In the genomic region with DNA sequence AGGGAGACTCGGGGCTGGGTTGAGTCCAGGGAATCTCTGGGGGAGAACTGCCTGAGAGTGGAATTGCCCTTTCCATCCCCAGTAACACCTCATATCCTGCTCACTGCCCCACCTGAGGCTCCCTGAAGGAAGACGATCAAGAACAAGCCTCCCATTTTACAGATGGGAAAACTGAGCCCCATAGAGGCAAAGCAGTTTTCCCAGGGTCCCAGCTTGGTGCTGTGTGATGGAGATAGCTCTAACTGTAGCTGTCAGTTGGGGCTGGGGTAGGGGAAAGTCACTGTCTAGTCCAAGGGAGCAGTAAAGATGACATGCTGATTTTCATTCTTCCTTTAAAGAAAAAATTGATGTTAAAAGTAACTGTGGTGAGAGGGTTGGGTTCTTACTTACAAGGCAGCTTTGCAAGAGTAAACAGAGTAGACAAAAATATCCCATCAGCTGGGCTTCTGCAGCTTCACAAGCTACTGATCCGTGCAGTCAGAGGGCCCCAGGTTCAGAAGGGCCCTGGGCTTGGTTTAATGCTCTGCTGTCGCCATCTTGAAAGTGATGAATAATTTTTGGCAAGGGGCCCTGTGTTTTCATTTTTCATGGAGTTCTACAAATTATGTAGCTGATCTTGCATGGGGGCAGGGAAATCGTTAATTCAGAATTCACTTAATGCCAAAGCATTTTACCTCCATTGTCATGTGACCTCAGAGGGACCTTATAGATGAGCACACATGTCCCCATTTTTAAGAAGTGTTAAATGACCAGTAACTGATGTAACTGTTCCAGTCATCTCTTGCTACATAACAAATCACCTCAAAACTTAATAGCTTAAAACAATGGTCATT, we compare ENCODE assay signal across 10 cellular contexts. TPM values are rescaled to one million over a fixed set of nuclear protein-coding genes. Genes with fewer than 3 reads are reported as not detected.
DNase-seq lines count a peak whose midpoint lies in the region; ATAC-seq, FAIRE-seq and TF ChIP-seq lines count a peak whose summit lies in the region.
"Had no signal": no experiment of that assay in that cellular context is flagged by ENCODE, and none has a peak within 500 bp of the region (broad histone marks: within the 10 kb centered on the region; RNA-seq: fewer than 3 reads in every experiment).

No MANE protein-coding gene starts in this region.

- H3K4me2 ChIP-seq in H1 (ENCODE audit: insufficient read depth in 1 of 2, low read depth in 2 of 2, low read length in 2 of 2) = no peak overlapping the region
- no peak overlapping the region for H3K4me2 ChIP-seq in mesendoderm (ENCODE audit: low read length)

- no peak overlapping the region for H2AFZ ChIP-seq in H1 (ENCODE audit: low read length)

- peaks cover 88% of the 10 kb centered on the region for H3K4me1 Mint-ChIP-seq in activated CD4-positive, alpha-beta T cell treated with anti-CD3 and anti-CD28 coated beads, Interleukin-2, amount 10 ng/mL, durations not matched to agents 7 days and 5 days
- H3K4me1 Mint-ChIP-seq in stimulated activated effector memory CD8-positive, alpha-beta T cell treated with anti-CD3 and anti-CD28 coated beads, Interleukin-12 subunit alpha, Interleukin-12 subunit beta, amount 100 ng/mL, for 72 hours = peaks cover 84% of the 10 kb centered on the region

- H4K8ac ChIP-seq in H1 (ENCODE audit: extremely low read depth, insufficient read depth, low read length) = no peak overlapping the region
- no peak overlapping the region for H4K8ac ChIP-seq in mesendoderm (ENCODE audit: low read depth, low read length)

- H2BK5ac ChIP-seq in H1 (ENCODE audit: low read depth, low read length) (no peak overlapping the region), mesendoderm (ENCODE audit: low read length) (no peak overlapping the region)

- DNase-seq in activated CD4-positive, alpha-beta T cell treated with anti-CD3 and anti-CD28 coated beads, Interleukin-2, amount 10 ng/mL, durations not matched to agents 7 days and 5 days = no peak
- no peak for DNase-seq in activated CD4-positive, alpha-beta T cell treated with anti-CD3 and anti-CD28 coated beads, Interleukin-2, amount 50 U/mL, for 48 hours
- peak; percentile 88 for DNase-seq in NAMALWA (ENCODE audit: low spot score)
- no peak for DNase-seq in H1 (ENCODE audit: low read depth in 1 of 2, low spot score in 2 of 2)
- DNase-seq in stimulated activated effector memory CD8-positive, alpha-beta T cell treated with anti-CD3 and anti-CD28 coated beads, Interleukin-12 subunit alpha, Interleukin-12 subunit beta, amount 100 ng/mL, for 72 hours (ENCODE audit: low spot score in 2 of 2) = no peak
- DNase-seq in NCI-H1694 (lab: John Stamatoyannopoulos, UW) = no peak
- no peak for DNase-seq in kidney glomerular epithelial cell (lab: John Stamatoyannopoulos, UW)
- no peak for DNase-seq in mesendoderm
- DNase-seq: stimulated activated CD4-positive, alpha-beta T cell treated with anti-CD3 and anti-CD28 coated beads, Interleukin-1b, Interleukin-23, amount 100 ng/mL, for 48 hours; tibial artery had no signal

- no peaks in the 10 kb centered on the region for H4K20me1 ChIP-seq in H1 (replicated peaks in 1 of 2; ENCODE audit: control insufficient read depth in 1 of 2, insufficient read depth in 2 of 2, low read length in 2 of 2)

- peak overlapping the region; percentile 99 for H3K27ac Mint-ChIP-seq in activated CD4-positive, alpha-beta T cell treated with anti-CD3 and anti-CD28 coated beads, Interleukin-2, amount 10 ng/mL, durations not matched to agents 7 days and 5 days
- peak overlapping the region; percentile 90 for H3K27ac Mint-ChIP-seq in stimulated activated effector memory CD8-positive, alpha-beta T cell treated with anti-CD3 and anti-CD28 coated beads, Interleukin-12 subunit alpha, Interleukin-12 subunit beta, amount 100 ng/mL, for 72 hours

- H2AK5ac ChIP-seq in H1 (ENCODE audit: low read depth, low read length) (no peak overlapping the region), mesendoderm (ENCODE audit: low read length) (no peak overlapping the region)

- H3K36me3 Mint-ChIP-seq in activated CD4-positive, alpha-beta T cell treated with anti-CD3 and anti-CD28 coated beads, Interleukin-2, amount 10 ng/mL, durations not matched to agents 7 days and 5 days (ENCODE audit: low read depth) = peaks cover 25% of the 10 kb centered on the region
- peaks cover 34% of the 10 kb centered on the region for H3K36me3 Mint-ChIP-seq in stimulated activated effector memory CD8-positive, alpha-beta T cell treated with anti-CD3 and anti-CD28 coated beads, Interleukin-12 subunit alpha, Interleukin-12 subunit beta, amount 100 ng/mL, for 72 hours

- no peak overlapping the region; a peak in 1 of 7 replicates for H3K9ac ChIP-seq in H1 (replicated peaks in 1 of 4; ENCODE audit: extremely low read depth in 1 of 4, low read depth in 3 of 4, low read length in 3 of 4)
- H3K9ac ChIP-seq in mesendoderm (ENCODE audit: low read length) = no peak overlapping the region

- no peak for TF ChIP-seq EP300 in H1 (IDR thresholded peaks at IDR 0.05; ENCODE audit: borderline replicate concordance in 1 of 2, low read depth in 2 of 2, low read length in 2 of 2)

- H2BK120ac ChIP-seq in H1 (replicated peaks; ENCODE audit: low read depth, low read length) (no peak overlapping the region), mesendoderm (ENCODE audit: low read depth, low read length) (no peak overlapping the region)

- no peaks in the 10 kb centered on the region for H3K27me3 Mint-ChIP-seq in activated CD4-positive, alpha-beta T cell treated with anti-CD3 and anti-CD28 coated beads, Interleukin-2, amount 10 ng/mL, durations not matched to agents 7 days and 5 days

- H4K5ac ChIP-seq in H1 (ENCODE audit: insufficient read length, low read depth, low read length) = no peak overlapping the region
- H4K5ac ChIP-seq in mesendoderm (ENCODE audit: low read length) = no peak overlapping the region

- no peak overlapping the region for H2BK20ac ChIP-seq in H1 (ENCODE audit: low read length)

- H3K18ac ChIP-seq in H1 (ENCODE audit: extremely low read depth, low read length) (no peak overlapping the region), mesendoderm (ENCODE audit: low read length) (no peak overlapping the region)

- H3K23me2 ChIP-seq in H1 (ENCODE audit: low read depth, low read length) = no peaks in the 10 kb centered on the region

- H4K91ac ChIP-seq in H1 (replicated peaks; ENCODE audit: insufficient read length, low read length) = no peak overlapping the region

- no peaks in the 10 kb centered on the region; a peak in 1 of 4 replicates for H3K9me3 ChIP-seq in H1 (ENCODE audit: insufficient read depth in 2 of 2, low read depth in 1 of 2, low read length in 1 of 2)

- H3K79me1 ChIP-seq in H1 (ENCODE audit: low read depth, low read length) (no peaks in the 10 kb centered on the region), mesendoderm (ENCODE audit: low read length) (no peaks in the 10 kb centered on the region)

- H3K4ac ChIP-seq in H1 (replicated peaks; ENCODE audit: insufficient read length, low read depth, low read length) = no peak overlapping the region
- no peak overlapping the region for H3K4ac ChIP-seq in mesendoderm (ENCODE audit: low read depth, low read length)

- no peak for TF ChIP-seq POLR2A in H1 (IDR thresholded peaks at IDR 0.05; ENCODE audit: control extremely low read depth in 1 of 2, low read depth in 2 of 2, low read length in 2 of 2)

- H3K79me2 ChIP-seq in H1 (ENCODE audit: control insufficient read depth in 1 of 2, insufficient read depth in 2 of 2, low read length in 2 of 2) = no peaks in the 10 kb centered on the region
- no peaks in the 10 kb centered on the region for H3K79me2 ChIP-seq in mesendoderm (ENCODE audit: control insufficient read depth, insufficient read depth, low read length)

- no peak for TF ChIP-seq RAD21 in H1 (IDR thresholded peaks at IDR 0.05 in 1 of 2, conservative IDR thresholded peaks at IDR 0.05 in 1 of 2; ENCODE audit: low read depth in 2 of 2, low read length in 2 of 2)

- POLR2A ChIA-PET in activated CD4-positive, alpha-beta T cell treated with anti-CD3 and anti-CD28 coated beads, Interleukin-2, amount 10 ng/mL, durations not matched to agents 7 days and 5 days (lab: Charles Lee) = no interaction called here
- POLR2A ChIA-PET in H1 (lab: Charles Lee; ENCODE audit: partially characterized antibody) = no interaction called here

- TF ChIP-seq CTCF in H1 (IDR thresholded peaks at IDR 0.05; ENCODE audit: control extremely low read depth in 1 of 3, insufficient read depth in 1 of 3, low read depth in 1 of 3, low read length in 3 of 3) = no peak

- no peaks in the 10 kb centered on the region for H3K36me3 ChIP-seq in H1 (ENCODE audit: control insufficient read depth in 2 of 4, insufficient read depth in 4 of 4, low read length in 3 of 4)
- H3K36me3 ChIP-seq in mesendoderm (ENCODE audit: control insufficient read depth, insufficient read depth, low read length) = no peaks in the 10 kb centered on the region
- H3K36me3 ChIP-seq: tibial artery had no signal

- H3K23ac ChIP-seq in H1 (ENCODE audit: insufficient read length) = no peak overlapping the region
- no peak overlapping the region for H3K23ac ChIP-seq in mesendoderm (ENCODE audit: low read length)

- H3K4me3 ChIP-seq in H1 (ENCODE audit: extremely low read depth in 1 of 4, insufficient read depth in 2 of 4, low read depth in 3 of 4, low read length in 4 of 4) (no peak overlapping the region), mesendoderm (ENCODE audit: low read length) (no peak overlapping the region)
- H3K4me3 ChIP-seq: tibial artery had no signal

- ATAC-seq in stimulated activated effector memory CD8-positive, alpha-beta T cell treated with anti-CD3 and anti-CD28 coated beads, Interleukin-12 subunit alpha, Interleukin-12 subunit beta, amount 100 ng/mL, for 72 hours = no peak

- H3K14ac ChIP-seq in H1 (ENCODE audit: insufficient read length) = no peak overlapping the region

- H3K9me3 Mint-ChIP-seq in activated CD4-positive, alpha-beta T cell treated with anti-CD3 and anti-CD28 coated beads, Interleukin-2, amount 10 ng/mL, durations not matched to agents 7 days and 5 days = peaks cover 12% of the 10 kb centered on the region
- peaks cover 2% of the 10 kb centered on the region for H3K9me3 Mint-ChIP-seq in stimulated activated effector memory CD8-positive, alpha-beta T cell treated with anti-CD3 and anti-CD28 coated beads, Interleukin-12 subunit alpha, Interleukin-12 subunit beta, amount 100 ng/mL, for 72 hours

- H2BK15ac ChIP-seq in H1 (ENCODE audit: low read length) (no peak overlapping the region), mesendoderm (replicated peaks; ENCODE audit: low read depth) (no peak overlapping the region)

- no peak for FAIRE-seq in H1 (lab: Jason Lieb, UNC)

- H3K27ac ChIP-seq in H1 (ENCODE audit: low read depth, low read length) (no peak overlapping the region), mesendoderm (ENCODE audit: low read depth, low read length) (no peak overlapping the region)
- H3K27ac ChIP-seq: tibial artery had no signal

- H3K56ac ChIP-seq in H1 (replicated peaks; ENCODE audit: insufficient read length, low read depth, low read length) = no peak overlapping the region
- no peak overlapping the region for H3K56ac ChIP-seq in mesendoderm (ENCODE audit: low read length)

- WGBS in H1 (ENCODE audit: extremely low coverage in 1 of 2, insufficient coverage in 1 of 2, insufficient read length in 1 of 2, insufficient replicate concordance in 2 of 2, low coverage in 1 of 2, low lambda C conversion rate in 2 of 2, missing lambda C conversion rate in 1 of 2), 2 experiments = 84% methylated on average over 5 of the region's 5 CpGs; no CpG with 5 or more reads in 1 of the 2 experiments
- WGBS in mesendoderm (ENCODE audit: extremely low coverage, insufficient coverage, low lambda C conversion rate) = no CpG with 5 or more reads among the region's 5 CpGs

- CTCF ChIA-PET in activated CD4-positive, alpha-beta T cell treated with anti-CD3 and anti-CD28 coated beads, Interleukin-2, amount 10 ng/mL, durations not matched to agents 7 days and 5 days (lab: Charles Lee) = interaction anchor here (0.7 to 4.2 kb wide), 12 partner anchors 11 to 285 kb away, joined by 3 to 23 read pairs (median 6); no protein-coding TSS in a partner anchor
- CTCF ChIA-PET in H1 (lab: Charles Lee; ENCODE audit: partially characterized antibody) = interaction anchor here (0.9 to 9.2 kb wide), 8 partner anchors 12 to 94 kb away, joined by 3 to 79 read pairs (median 4); no protein-coding TSS in a partner anchor

- H3K4me1 ChIP-seq in H1 (replicated peaks in 1 of 4; ENCODE audit: control insufficient read depth in 3 of 4, insufficient read depth in 4 of 4, low read length in 3 of 4) (peaks cover 0 to 5% (median 3%) of the 10 kb centered on the region in 4 experiments; a peak in 5 of 7 replicates), mesendoderm (ENCODE audit: control insufficient read depth, low read depth, low read length) (no peaks in the 10 kb centered on the region)

- no peak overlapping the region for H2BK12ac ChIP-seq in H1 (ENCODE audit: low read depth, low read length)

- peaks cover 0 to 2% (median 0%) of the 10 kb centered on the region in 4 experiments; a peak in 1 of 7 replicates for H3K27me3 ChIP-seq in H1 (replicated peaks in 1 of 4; ENCODE audit: control insufficient read depth in 3 of 4, extremely low read depth in 1 of 4, insufficient read depth in 3 of 4, low read length in 3 of 4)
- H3K27me3 ChIP-seq in mesendoderm (ENCODE audit: insufficient read depth, low read length, poor library complexity) = no peaks in the 10 kb centered on the region
- H3K27me3 ChIP-seq: tibial artery had no signal

- no peak overlapping the region for H3K4me3 Mint-ChIP-seq in activated CD4-positive, alpha-beta T cell treated with anti-CD3 and anti-CD28 coated beads, Interleukin-2, amount 10 ng/mL, durations not matched to agents 7 days and 5 days
- H3K4me3 Mint-ChIP-seq in stimulated activated effector memory CD8-positive, alpha-beta T cell treated with anti-CD3 and anti-CD28 coated beads, Interleukin-12 subunit alpha, Interleukin-12 subunit beta, amount 100 ng/mL, for 72 hours = peak overlapping the region; percentile 64

RNA-seq across cellular contexts. Expression of a gene that starts 17.6 kb away (rescaled TPM):
- 100 to 1,000 TPM; 167 to 190 TPM for total RNA-seq in activated CD4-positive, alpha-beta T cell treated with anti-CD3 and anti-CD28 coated beads, Interleukin-2, amount 10 ng/mL, durations not matched to agents 7 days and 5 days
- 2.8 and 2.9 TPM in 2 replicates for total RNA-seq in H1 (2021; fragmentation: NEBNext Ultra II Directional; extraction: Animal tissue kit (Norgen Biotek cat#: 25700))
- polyA plus RNA-seq in H1 (2011; rRNA removed) = 1.7 and 2.4 TPM in 2 replicates
- polyA plus RNA-seq in H1 (2011; cell fraction: cytosol; rRNA removed) = 1.8 TPM
- polyA plus RNA-seq in H1 (2011; cell fraction: nucleus; rRNA removed) = 2.5 TPM
- polyA plus RNA-seq in H1 (2012, experiment 1 of 2) = 1.3 to 2.6 TPM (median 2.1 TPM) in 4 replicates
- 1.3 TPM for polyA plus RNA-seq in H1 (2012, experiment 2 of 2)
- polyA plus RNA-seq in H1 (2013, experiment 1 of 2) = 2.9 TPM
- 3.5 TPM for polyA plus RNA-seq in H1 (2013, experiment 2 of 2)
- polyA minus RNA-seq in H1 (2011; rRNA and poly(A)+ RNA removed) = 1.1 and 1.5 TPM in 2 replicates
- polyA minus RNA-seq in H1 (2011; cell fraction: cytosol; rRNA and poly(A)+ RNA removed) = 0.88 TPM
- 0.90 TPM for polyA minus RNA-seq in H1 (2011; cell fraction: nucleus; rRNA and poly(A)+ RNA removed)
- polyA plus RNA-seq in mesendoderm (2013, experiment 1 of 2) = 0.77 TPM
- 0.66 TPM for polyA plus RNA-seq in mesendoderm (2013, experiment 2 of 2)

Comparison
In these comparisons a context has a peak if more than half of its experiments do, and no peak if none do; other contexts are left out.
1. RNA of a gene that starts 17.6 kb away (total RNA-seq): 167 to 190 TPM in activated CD4-positive, alpha-beta T cell treated with anti-CD3 and anti-CD28 coated beads, Interleukin-2, amount 10 ng/mL, durations not matched to agents 7 days and 5 days; 2.8 to 2.9 TPM in H1; every median in the first group is over 10 times any median in the second.